Comparison of ENCODE assay signal across 1 cellular context in the genomic region with DNA sequence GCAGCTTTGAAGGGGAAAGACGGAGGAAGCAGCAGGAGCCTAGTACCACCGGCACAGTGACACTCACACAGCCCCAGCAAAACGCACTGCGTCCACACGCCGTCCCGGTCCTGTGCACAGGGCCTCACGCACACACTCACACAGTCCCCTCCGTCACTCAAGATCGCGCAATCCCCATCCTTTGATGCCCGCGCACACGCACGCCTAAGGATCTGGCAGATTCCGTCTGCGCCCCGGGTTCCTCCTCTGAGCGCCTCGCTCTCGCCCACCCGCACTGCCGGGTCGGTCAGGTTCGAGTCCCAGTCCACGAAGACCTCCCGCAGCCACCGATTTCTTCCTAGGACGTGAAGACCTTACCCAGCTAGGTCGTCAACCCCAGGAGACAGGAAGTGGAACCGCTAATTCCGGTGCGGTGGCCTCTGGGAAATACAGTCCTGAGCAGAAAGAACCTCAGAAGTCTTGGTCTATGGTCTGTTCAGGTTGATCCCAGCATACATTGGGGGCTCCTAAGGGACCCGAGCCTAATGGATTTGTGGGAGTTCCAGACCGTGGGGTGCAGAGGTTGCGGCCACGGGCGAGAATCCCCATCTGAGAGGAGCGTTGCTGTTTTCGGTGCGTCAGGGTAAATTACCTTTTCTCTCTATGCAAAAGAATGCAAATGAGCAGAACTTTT.
A peak's percentile ranks its signal among the peaks of the same experiment; 100 is the strongest.
TF ChIP-seq lines count a peak whose summit lies in the region.

Gene ZNF780B, minus strand, starts transcription at position 400 of the 673 bp plus-strand sequence. CDS start 5,899 bp downstream, outside the sequence.

TF ChIP-seq in HepG2, 621 proteins besides CTCF, POLR2A, EP300 and RAD21 (continued from another document and continues in another):
- no peak for TF ChIP-seq HMGA1 (CRISPR knock-in tag; conservative IDR thresholded peaks at IDR 0.05)
- TF ChIP-seq ZNF792 (CRISPR knock-in tag; IDR thresholded peaks at IDR 0.05) = no peak
- TF ChIP-seq ZBTB20 (CRISPR knock-in tag; IDR thresholded peaks at IDR 0.05; ENCODE audit: borderline replicate concordance, low read depth) = peak; percentile 56; the same call in 1 of the 2 replicates
- no peak for TF ChIP-seq ATM (IDR thresholded peaks at IDR 0.05; ENCODE audit: borderline replicate concordance)
- TF ChIP-seq ZXDC (CRISPR knock-in tag; IDR thresholded peaks at IDR 0.05) = no peak
- no peak for TF ChIP-seq ONECUT2 (CRISPR knock-in tag; IDR thresholded peaks at IDR 0.05)
- no peak for TF ChIP-seq NFATC3 (CRISPR knock-in tag; IDR thresholded peaks at IDR 0.05)
- no peak; the same call in 1 of the 2 replicates for TF ChIP-seq ZNF160 (CRISPR knock-in tag; IDR thresholded peaks at IDR 0.05)
- peak; percentile 43; the same call in 1 of the 2 replicates for TF ChIP-seq ZGPAT (CRISPR knock-in tag; IDR thresholded peaks at IDR 0.05)
- TF ChIP-seq, protein P1, sequence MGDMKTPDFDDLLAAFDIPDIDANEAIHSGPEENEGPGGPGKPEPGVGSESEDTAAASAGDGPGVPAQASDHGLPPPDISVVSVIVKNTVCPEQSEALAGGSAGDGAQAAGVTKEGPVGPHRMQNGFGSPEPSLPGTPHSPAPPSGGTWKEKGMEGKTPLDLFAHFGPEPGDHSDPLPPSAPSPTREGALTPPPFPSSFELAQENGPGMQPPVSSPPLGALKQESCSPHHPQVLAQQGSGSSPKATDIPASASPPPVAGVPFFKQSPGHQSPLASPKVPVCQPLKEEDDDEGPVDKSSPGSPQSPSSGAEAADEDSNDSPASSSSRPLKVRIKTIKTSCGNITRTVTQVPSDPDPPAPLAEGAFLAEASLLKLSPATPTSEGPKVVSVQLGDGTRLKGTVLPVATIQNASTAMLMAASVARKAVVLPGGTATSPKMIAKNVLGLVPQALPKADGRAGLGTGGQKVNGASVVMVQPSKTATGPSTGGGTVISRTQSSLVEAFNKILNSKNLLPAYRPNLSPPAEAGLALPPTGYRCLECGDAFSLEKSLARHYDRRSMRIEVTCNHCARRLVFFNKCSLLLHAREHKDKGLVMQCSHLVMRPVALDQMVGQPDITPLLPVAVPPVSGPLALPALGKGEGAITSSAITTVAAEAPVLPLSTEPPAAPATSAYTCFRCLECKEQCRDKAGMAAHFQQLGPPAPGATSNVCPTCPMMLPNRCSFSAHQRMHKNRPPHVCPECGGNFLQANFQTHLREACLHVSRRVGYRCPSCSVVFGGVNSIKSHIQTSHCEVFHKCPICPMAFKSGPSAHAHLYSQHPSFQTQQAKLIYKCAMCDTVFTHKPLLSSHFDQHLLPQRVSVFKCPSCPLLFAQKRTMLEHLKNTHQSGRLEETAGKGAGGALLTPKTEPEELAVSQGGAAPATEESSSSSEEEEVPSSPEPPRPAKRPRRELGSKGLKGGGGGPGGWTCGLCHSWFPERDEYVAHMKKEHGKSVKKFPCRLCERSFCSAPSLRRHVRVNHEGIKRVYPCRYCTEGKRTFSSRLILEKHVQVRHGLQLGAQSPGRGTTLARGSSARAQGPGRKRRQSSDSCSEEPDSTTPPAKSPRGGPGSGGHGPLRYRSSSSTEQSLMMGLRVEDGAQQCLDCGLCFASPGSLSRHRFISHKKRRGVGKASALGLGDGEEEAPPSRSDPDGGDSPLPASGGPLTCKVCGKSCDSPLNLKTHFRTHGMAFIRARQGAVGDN (CRISPR knock-in tag; IDR thresholded peaks at IDR 0.05) = peak; percentile 95
- TF ChIP-seq ZIK1 (CRISPR knock-in tag; IDR thresholded peaks at IDR 0.05; ENCODE audit: borderline replicate concordance, low read depth) = 0 out of 2 replicates have a peak, but pooled peaks have one; percentile 30
- no peak; the same call in 1 of the 2 replicates for TF ChIP-seq MIER3 (CRISPR knock-in tag; IDR thresholded peaks at IDR 0.05; ENCODE audit: borderline replicate concordance)
- TF ChIP-seq CEBPZ (IDR thresholded peaks at IDR 0.05; ENCODE audit: low read length) = no peak
- TF ChIP-seq REPIN1 (CRISPR knock-in tag; IDR thresholded peaks at IDR 0.05; ENCODE audit: borderline replicate concordance, low read depth) = peak; percentile 82; the same call in 1 of the 2 replicates
- TF ChIP-seq NFIB (CRISPR knock-in tag; IDR thresholded peaks at IDR 0.05; ENCODE audit: borderline replicate concordance) = no peak
- 0 out of 2 replicates have a peak, but pooled peaks have one; percentile 47 for TF ChIP-seq ZNF713 (CRISPR knock-in tag; IDR thresholded peaks at IDR 0.05)
- no peak for TF ChIP-seq DDIT3 (CRISPR knock-in tag; IDR thresholded peaks at IDR 0.05)
- TF ChIP-seq ZNF780A (CRISPR knock-in tag; IDR thresholded peaks at IDR 0.05) = no peak
- TF ChIP-seq ZNF512B (CRISPR knock-in tag; IDR thresholded peaks at IDR 0.05; ENCODE audit: borderline replicate concordance) = no peak
- TF ChIP-seq ZNF30 (CRISPR knock-in tag; IDR thresholded peaks at IDR 0.05) = 0 out of 2 replicates have a peak, but pooled peaks have one; percentile 23
- peak; percentile 68; the same call in 1 of the 2 replicates for TF ChIP-seq FOXK1 (CRISPR knock-in tag; IDR thresholded peaks at IDR 0.05; ENCODE audit: borderline replicate concordance, low read depth)
- peak; percentile 71 for TF ChIP-seq MYC (CRISPR knock-in tag; IDR thresholded peaks at IDR 0.05; ENCODE audit: borderline replicate concordance)
- TF ChIP-seq ASH2L (IDR thresholded peaks at IDR 0.05; ENCODE audit: insufficient read length, low read depth, low read length) = peak; percentile 77
- no peak for TF ChIP-seq JDP2 (CRISPR knock-in tag; IDR thresholded peaks at IDR 0.05; ENCODE audit: borderline replicate concordance)
- 0 out of 4 replicates have a peak, but pooled peaks of 1 of the 2 experiments have one; percentile 8 for TF ChIP-seq NR2F1 (CRISPR knock-in tag; IDR thresholded peaks at IDR 0.05)
- no peak for TF ChIP-seq NBN (conservative IDR thresholded peaks at IDR 0.05)
- TF ChIP-seq ZNF598 (CRISPR knock-in tag; IDR thresholded peaks at IDR 0.05; ENCODE audit: borderline replicate concordance) = no peak; the same call in 1 of the 2 replicates
- no peak for TF ChIP-seq ZFP36L2 (CRISPR knock-in tag; IDR thresholded peaks at IDR 0.05)
- TF ChIP-seq EEA1 (CRISPR knock-in tag; IDR thresholded peaks at IDR 0.05; ENCODE audit: borderline replicate concordance) = peak; percentile 74; the same call in 1 of the 2 replicates
- TF ChIP-seq ZFP41 (CRISPR knock-in tag; IDR thresholded peaks at IDR 0.05; ENCODE audit: borderline replicate concordance) = 0 out of 2 replicates have a peak, but pooled peaks have one; percentile 38
- TF ChIP-seq ZNF747 (CRISPR knock-in tag; IDR thresholded peaks at IDR 0.05; ENCODE audit: borderline replicate concordance) = no peak
- TF ChIP-seq SRY (CRISPR knock-in tag; IDR thresholded peaks at IDR 0.05) = peak; percentile 69; the same call in 1 of the 2 replicates
- no peak for TF ChIP-seq ATF7 (IDR thresholded peaks at IDR 0.05)
- TF ChIP-seq ATF7 (CRISPR knock-in tag; IDR thresholded peaks at IDR 0.05) = no peak
- no peak for TF ChIP-seq PCBP1 (IDR thresholded peaks at IDR 0.05; ENCODE audit: borderline replicate concordance, low read depth, low read length)
- TF ChIP-seq NFKB2 (CRISPR knock-in tag; IDR thresholded peaks at IDR 0.05; ENCODE audit: borderline replicate concordance) = peak; percentile 69; the same call in 1 of the 2 replicates
- TF ChIP-seq TRIM24 (CRISPR knock-in tag; IDR thresholded peaks at IDR 0.05) = no peak
- TF ChIP-seq KDM1A (CRISPR knock-in tag; IDR thresholded peaks at IDR 0.05) = no peak
- peak; percentile 93 for TF ChIP-seq ZNF563 (CRISPR knock-in tag; IDR thresholded peaks at IDR 0.05)
- TF ChIP-seq, protein P2, sequence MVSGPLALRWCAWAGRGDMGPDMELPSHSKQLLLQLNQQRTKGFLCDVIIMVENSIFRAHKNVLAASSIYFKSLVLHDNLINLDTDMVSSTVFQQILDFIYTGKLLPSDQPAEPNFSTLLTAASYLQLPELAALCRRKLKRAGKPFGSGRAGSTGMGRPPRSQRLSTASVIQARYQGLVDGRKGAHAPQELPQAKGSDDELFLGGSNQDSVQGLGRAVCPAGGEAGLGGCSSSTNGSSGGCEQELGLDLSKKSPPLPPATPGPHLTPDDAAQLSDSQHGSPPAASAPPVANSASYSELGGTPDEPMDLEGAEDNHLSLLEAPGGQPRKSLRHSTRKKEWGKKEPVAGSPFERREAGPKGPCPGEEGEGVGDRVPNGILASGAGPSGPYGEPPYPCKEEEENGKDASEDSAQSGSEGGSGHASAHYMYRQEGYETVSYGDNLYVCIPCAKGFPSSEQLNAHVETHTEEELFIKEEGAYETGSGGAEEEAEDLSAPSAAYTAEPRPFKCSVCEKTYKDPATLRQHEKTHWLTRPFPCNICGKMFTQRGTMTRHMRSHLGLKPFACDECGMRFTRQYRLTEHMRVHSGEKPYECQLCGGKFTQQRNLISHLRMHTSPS (CRISPR knock-in tag; IDR thresholded peaks at IDR 0.05; ENCODE audit: low read depth) = no peak
- TF ChIP-seq ZBTB25 (CRISPR knock-in tag; IDR thresholded peaks at IDR 0.05) = no peak; the same call in 1 of the 2 replicates
- no peak for TF ChIP-seq NFIC (IDR thresholded peaks at IDR 0.05; ENCODE audit: low read length)
